ENCODE assay signal across 9 cellular contexts in the genomic region with DNA sequence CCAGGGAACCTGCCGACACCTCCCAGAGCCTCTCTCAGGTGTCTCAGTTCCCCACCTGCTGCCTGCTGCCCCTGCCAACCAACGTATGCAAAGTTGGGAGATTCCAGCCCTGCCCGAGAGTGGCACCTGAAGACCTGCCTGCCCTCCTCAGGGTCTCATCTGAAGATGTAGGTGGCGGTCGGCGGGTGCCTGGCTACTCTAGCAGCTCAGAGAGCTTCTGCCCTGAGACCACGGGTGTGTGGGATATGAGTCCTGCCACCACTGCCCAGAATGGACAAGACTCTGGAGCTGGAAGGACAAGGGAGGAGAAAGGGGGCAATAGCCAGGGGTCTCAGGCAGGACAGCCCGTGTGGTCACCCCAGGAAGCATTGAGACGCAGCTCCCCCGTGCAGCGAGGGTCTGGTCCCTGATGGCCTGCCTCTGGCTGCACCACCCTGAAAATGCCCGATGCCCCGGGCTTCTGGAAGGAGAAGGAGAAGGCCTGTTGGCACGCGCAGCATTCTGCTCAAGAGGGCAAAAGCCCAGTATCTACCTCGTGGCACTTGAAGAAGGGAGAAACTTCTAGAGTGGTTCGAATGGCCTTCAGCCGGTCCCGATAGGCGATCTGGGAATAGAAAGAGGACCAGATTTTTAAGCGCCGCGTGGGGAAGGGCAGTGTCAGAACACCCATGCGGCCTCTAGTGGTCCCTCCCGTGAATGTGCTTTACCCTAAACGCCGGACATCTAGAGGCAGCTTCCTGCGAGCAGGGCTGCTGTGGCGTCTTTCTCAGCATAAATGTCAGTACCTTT.
DNase-seq lines count a peak whose midpoint lies in the region; ATAC-seq, FAIRE-seq and TF ChIP-seq lines count a peak whose summit lies in the region.
"Had no signal": no experiment of that assay in that cellular context is flagged by ENCODE, and none has a peak within 500 bp of the region (broad histone marks: within the 10 kb centered on the region; RNA-seq: fewer than 3 reads in every experiment).

No MANE protein-coding gene starts in this region.

- H3K4me2 ChIP-seq in H1 (ENCODE audit: insufficient read depth in 1 of 2, low read depth in 2 of 2, low read length in 2 of 2) = no peak overlapping the region

- H3K56ac ChIP-seq in H1 (replicated peaks; ENCODE audit: insufficient read length, low read depth, low read length) = no peak overlapping the region

- no peaks in the 10 kb centered on the region for H3K27me3 ChIP-seq in H1 (replicated peaks in 1 of 4; ENCODE audit: control insufficient read depth in 3 of 4, extremely low read depth in 1 of 4, insufficient read depth in 3 of 4, low read length in 3 of 4)
- H3K27me3 ChIP-seq in muscle layer of colon (ENCODE audit: control insufficient read depth in 1 of 2, insufficient read depth in 2 of 2, low read length in 2 of 2) = no peaks in the 10 kb centered on the region

- no peak for FAIRE-seq in H1 (lab: Jason Lieb, UNC)

- no peak overlapping the region for H2BK5ac ChIP-seq in H1 (ENCODE audit: low read depth, low read length)

- TF ChIP-seq POLR2A in H1 (IDR thresholded peaks at IDR 0.05; ENCODE audit: control extremely low read depth in 1 of 2, low read depth in 2 of 2, low read length in 2 of 2) = no peak

- TF ChIP-seq EP300 in H1 (IDR thresholded peaks at IDR 0.05; ENCODE audit: borderline replicate concordance in 1 of 2, low read depth in 2 of 2, low read length in 2 of 2) = no peak

- 84% methylated on average over 25 of the region's 29 CpGs; no CpG with 5 or more reads in 1 of the 2 experiments for WGBS in H1 (ENCODE audit: extremely low coverage in 1 of 2, insufficient coverage in 1 of 2, insufficient read length in 1 of 2, insufficient replicate concordance in 2 of 2, low coverage in 1 of 2, low lambda C conversion rate in 2 of 2, missing lambda C conversion rate in 1 of 2), 2 experiments

- peak; percentile 61 for DNase-seq in AG08395 (ENCODE audit: low spot score)
- peak; percentile 81 for DNase-seq in HuH-7 (ENCODE audit: low spot score)
- DNase-seq in H1 (ENCODE audit: low read depth in 1 of 2, low spot score in 2 of 2) = no peak
- DNase-seq in MV-4-11 (lab: John Stamatoyannopoulos, UW) = no peak
- no peak for DNase-seq in stimulated activated naive CD4-positive, alpha-beta T cell (lab: John Stamatoyannopoulos, UW)
- DNase-seq: GF-D8 had no signal

- H2AFZ ChIP-seq in H1 (ENCODE audit: low read length) = no peak overlapping the region

- CTCF ChIA-PET in H1 (lab: Charles Lee; ENCODE audit: partially characterized antibody) = interaction anchor here (0.6 to 14.1 kb wide), 30 partner anchors 9 to 264 kb away, joined by 3 to 184 read pairs (median 4); no protein-coding TSS in a partner anchor

- no peak overlapping the region for H3K4me3 ChIP-seq in H1 (ENCODE audit: extremely low read depth in 1 of 4, insufficient read depth in 2 of 4, low read depth in 3 of 4, low read length in 4 of 4)
- no peak overlapping the region for H3K4me3 ChIP-seq in muscle layer of colon (ENCODE audit: low read depth in 1 of 2, low read length in 2 of 2)

- H4K8ac ChIP-seq in H1 (ENCODE audit: extremely low read depth, insufficient read depth, low read length) = no peak overlapping the region

- no peaks in the 10 kb centered on the region for H3K36me3 ChIP-seq in H1 (ENCODE audit: control insufficient read depth in 2 of 4, insufficient read depth in 4 of 4, low read length in 3 of 4)
- peaks cover 55% of the 10 kb centered on the region for H3K36me3 ChIP-seq in muscle layer of colon (ENCODE audit: insufficient read depth, low read length)

- no peaks in the 10 kb centered on the region for H3K79me1 ChIP-seq in H1 (ENCODE audit: low read depth, low read length)

- H3K9ac ChIP-seq in H1 (replicated peaks in 1 of 4; ENCODE audit: extremely low read depth in 1 of 4, low read depth in 3 of 4, low read length in 3 of 4) = no peak overlapping the region
- no peak overlapping the region for H3K9ac ChIP-seq in muscle layer of colon (ENCODE audit: low read length)

- H3K4ac ChIP-seq in H1 (replicated peaks; ENCODE audit: insufficient read length, low read depth, low read length) = no peak overlapping the region

- no peak overlapping the region for H2BK20ac ChIP-seq in H1 (ENCODE audit: low read length)

- no peak overlapping the region for H4K5ac ChIP-seq in H1 (ENCODE audit: insufficient read length, low read depth, low read length)

- H2BK12ac ChIP-seq in H1 (ENCODE audit: low read depth, low read length) = no peak overlapping the region

- no peak overlapping the region for H3K18ac ChIP-seq in H1 (ENCODE audit: extremely low read depth, low read length)

- no peak overlapping the region for H2BK120ac ChIP-seq in H1 (replicated peaks; ENCODE audit: low read depth, low read length)

- TF ChIP-seq RAD21 in H1 (IDR thresholded peaks at IDR 0.05 in 1 of 2, conservative IDR thresholded peaks at IDR 0.05 in 1 of 2; ENCODE audit: low read depth in 2 of 2, low read length in 2 of 2) = peak; percentile 18 to 50; a peak in 2 of 4 replicates

- ATAC-seq in GM19324 (IDR thresholded peaks at IDR 0.05; ENCODE audit: low FRiP score, unreplicated experiment) (no peak), GM21447 (IDR thresholded peaks at IDR 0.05; ENCODE audit: unreplicated experiment) (no peak)

- H3K23ac ChIP-seq in H1 (ENCODE audit: insufficient read length) = no peak overlapping the region

- H3K9me3 ChIP-seq in H1 (ENCODE audit: insufficient read depth in 2 of 2, low read depth in 1 of 2, low read length in 1 of 2) (no peaks in the 10 kb centered on the region), muscle layer of colon (ENCODE audit: low read length) (no peaks in the 10 kb centered on the region)

- 0 out of 2 replicates have a peak overlapping the region, but pooled peaks have one; percentile 6 for H2AK5ac ChIP-seq in H1 (ENCODE audit: low read depth, low read length)

- H3K27ac ChIP-seq in H1 (ENCODE audit: low read depth, low read length) (no peak overlapping the region), muscle layer of colon (ENCODE audit: low read depth, low read length) (peak overlapping the region; percentile 47)

- H3K4me1 ChIP-seq in H1 (replicated peaks in 1 of 4; ENCODE audit: control insufficient read depth in 3 of 4, insufficient read depth in 4 of 4, low read length in 3 of 4) (peaks cover 0 to 7% (median 4%) of the 10 kb centered on the region in 4 experiments; a peak in 5 of 7 replicates), muscle layer of colon (ENCODE audit: insufficient read depth, low read length) (peaks cover 59% of the 10 kb centered on the region)

- POLR2A ChIA-PET in H1 (lab: Charles Lee; ENCODE audit: partially characterized antibody) = interaction anchor here (1.2 kb wide), 1 partner anchor 14 kb away, joined by 3 read pairs; no protein-coding TSS in a partner anchor

- TF ChIP-seq CTCF in H1 (IDR thresholded peaks at IDR 0.05; ENCODE audit: control extremely low read depth in 1 of 3, insufficient read depth in 1 of 3, low read depth in 1 of 3, low read length in 3 of 3) = peak in 2 of 3 experiments; percentile 34 to 52; a peak in 3 of 4 replicates

- H2BK15ac ChIP-seq in H1 (ENCODE audit: low read length) = no peak overlapping the region

- H4K20me1 ChIP-seq in H1 (replicated peaks in 1 of 2; ENCODE audit: control insufficient read depth in 1 of 2, insufficient read depth in 2 of 2, low read length in 2 of 2) = no peaks in the 10 kb centered on the region

- no peak overlapping the region for H4K91ac ChIP-seq in H1 (replicated peaks; ENCODE audit: insufficient read length, low read length)

- no peak overlapping the region for H3K14ac ChIP-seq in H1 (ENCODE audit: insufficient read length)

- peaks cover 2% of the 10 kb centered on the region; the same call in 1 of the 2 replicates for H3K23me2 ChIP-seq in H1 (ENCODE audit: low read depth, low read length)

- H3K79me2 ChIP-seq in H1 (ENCODE audit: control insufficient read depth in 1 of 2, insufficient read depth in 2 of 2, low read length in 2 of 2) = no peaks in the 10 kb centered on the region

TF ChIP-seq in H1, 55 proteins besides CTCF, POLR2A, EP300 and RAD21:
- TF ChIP-seq HDAC6 (IDR thresholded peaks at IDR 0.05; ENCODE audit: low read depth, low read length) = no peak
- no peak for TF ChIP-seq PHF8 (conservative IDR thresholded peaks at IDR 0.05; ENCODE audit: low read depth, low read length)
- no peak for TF ChIP-seq TAF7 (optimal IDR thresholded peaks at IDR 0.05; ENCODE audit: borderline replicate concordance, low read depth, low read length)
- no peak for TF ChIP-seq BACH1 (IDR thresholded peaks at IDR 0.05; ENCODE audit: low read length)
- peak; percentile 29; the same call in 1 of the 2 replicates for TF ChIP-seq CREB1 (IDR thresholded peaks at IDR 0.05)
- TF ChIP-seq CBX5 (IDR thresholded peaks at IDR 0.05; ENCODE audit: low read depth, low read length) = no peak
- TF ChIP-seq ASH2L (IDR thresholded peaks at IDR 0.05; ENCODE audit: low read length) = no peak
- peak; percentile 54; the same call in 1 of the 2 replicates for TF ChIP-seq MAX (IDR thresholded peaks at IDR 0.05)
TF ChIP-seq in H1: peak in this region for 2.

Comparison
In these comparisons a context has a peak if more than half of its experiments do, and no peak if none do; other contexts are left out.
1. DNase-seq: peak in AG08395 (single experiment) and HuH-7 (single experiment); none in H1 (0 of 2), MV-4-11 (single experiment) and stimulated activated naive CD4-positive, alpha-beta T cell (0 of 6).